In genomic region chr22:45915151-45915550, GRCh38 we compare ENCODE assay signal across 8 cellular contexts.
"Had no signal": no experiment of that assay in that cellular context is flagged by ENCODE, and none has a peak within 500 bp of the region (broad histone marks: within the 10 kb centered on the region; RNA-seq: fewer than 3 reads in every experiment).

No MANE protein-coding gene starts in this region.

- H3K4me1 ChIP-seq: HAP-1 had no signal

- ATAC-seq: HCT116, K562 had no signal

- DNase-seq: GM23248, GOT3, H7, IMR-90, KG1 had no signal

- H3K9ac ChIP-seq: GM23248 had no signal

- H3K9me3 ChIP-seq: HAP-1 had no signal

- H3K36me3 ChIP-seq: HAP-1 had no signal

- H3K4me3 ChIP-seq: GM23248, HAP-1, K562 had no signal

- H3K27ac ChIP-seq: GM23248 had no signal

- H2AFZ ChIP-seq: GM23248 had no signal
